ENCODE assay signal across 9 cellular contexts in genomic region chr2:73385486-73386341, GRCh38. TPM values are rescaled to one million over a fixed set of nuclear protein-coding genes. Genes with fewer than 3 reads are reported as not detected.
DNase-seq lines count a peak whose midpoint lies in the region; ATAC-seq, FAIRE-seq and TF ChIP-seq lines count a peak whose summit lies in the region.
"Had no signal": no experiment of that assay in that cellular context is flagged by ENCODE, and none has a peak within 500 bp of the region (broad histone marks: within the 10 kb centered on the region; RNA-seq: fewer than 3 reads in every experiment).

A gene with protein sequence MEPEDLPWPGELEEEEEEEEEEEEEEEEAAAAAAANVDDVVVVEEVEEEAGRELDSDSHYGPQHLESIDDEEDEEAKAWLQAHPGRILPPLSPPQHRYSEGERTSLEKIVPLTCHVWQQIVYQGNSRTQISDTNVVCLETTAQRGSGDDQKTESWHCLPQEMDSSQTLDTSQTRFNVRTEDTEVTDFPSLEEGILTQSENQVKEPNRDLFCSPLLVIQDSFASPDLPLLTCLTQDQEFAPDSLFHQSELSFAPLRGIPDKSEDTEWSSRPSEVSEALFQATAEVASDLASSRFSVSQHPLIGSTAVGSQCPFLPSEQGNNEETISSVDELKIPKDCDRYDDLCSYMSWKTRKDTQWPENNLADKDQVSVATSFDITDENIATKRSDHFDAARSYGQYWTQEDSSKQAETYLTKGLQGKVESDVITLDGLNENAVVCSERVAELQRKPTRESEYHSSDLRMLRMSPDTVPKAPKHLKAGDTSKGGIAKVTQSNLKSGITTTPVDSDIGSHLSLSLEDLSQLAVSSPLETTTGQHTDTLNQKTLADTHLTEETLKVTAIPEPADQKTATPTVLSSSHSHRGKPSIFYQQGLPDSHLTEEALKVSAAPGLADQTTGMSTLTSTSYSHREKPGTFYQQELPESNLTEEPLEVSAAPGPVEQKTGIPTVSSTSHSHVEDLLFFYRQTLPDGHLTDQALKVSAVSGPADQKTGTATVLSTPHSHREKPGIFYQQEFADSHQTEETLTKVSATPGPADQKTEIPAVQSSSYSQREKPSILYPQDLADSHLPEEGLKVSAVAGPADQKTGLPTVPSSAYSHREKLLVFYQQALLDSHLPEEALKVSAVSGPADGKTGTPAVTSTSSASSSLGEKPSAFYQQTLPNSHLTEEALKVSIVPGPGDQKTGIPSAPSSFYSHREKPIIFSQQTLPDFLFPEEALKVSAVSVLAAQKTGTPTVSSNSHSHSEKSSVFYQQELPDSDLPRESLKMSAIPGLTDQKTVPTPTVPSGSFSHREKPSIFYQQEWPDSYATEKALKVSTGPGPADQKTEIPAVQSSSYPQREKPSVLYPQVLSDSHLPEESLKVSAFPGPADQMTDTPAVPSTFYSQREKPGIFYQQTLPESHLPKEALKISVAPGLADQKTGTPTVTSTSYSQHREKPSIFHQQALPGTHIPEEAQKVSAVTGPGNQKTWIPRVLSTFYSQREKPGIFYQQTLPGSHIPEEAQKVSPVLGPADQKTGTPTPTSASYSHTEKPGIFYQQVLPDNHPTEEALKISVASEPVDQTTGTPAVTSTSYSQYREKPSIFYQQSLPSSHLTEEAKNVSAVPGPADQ (N-terminal part only) (plus strand): TSS chr2:73385836. CDS start chr2:73385869, 33 bp downstream.

- FAIRE-seq in keratinocyte (lab: Jason Lieb, UNC), result no peak
- FAIRE-seq: endometrium had no signal

- dilution Hi-C loops in keratinocyte (cut with MboI; ENCODE audit: extremely low pct_ligation_motif_present, low sequenced_read_pairs), result no loop called here

- no peaks in the 10 kb centered on the region for H3K9me3 ChIP-seq in keratinocyte (ENCODE audit: control insufficient read depth, low read depth, low read length)

- H4K20me1 ChIP-seq in keratinocyte (ENCODE audit: control insufficient read depth, extremely low read depth, insufficient read depth, low read length), result no peaks in the 10 kb centered on the region

- H3K79me2 ChIP-seq in keratinocyte (ENCODE audit: control insufficient read depth, insufficient read depth, low read length), result peaks cover 3% of the 10 kb centered on the region

- DNase-seq in Ammon's horn (ENCODE audit: low spot score) (peak; percentile 92), NCI-H446 treated with DMSO at 0.1 percent for 48 hours (lab: John Stamatoyannopoulos, UW) (peak; percentile 79), keratinocyte (ENCODE audit: low read depth, low spot score) (no peak)
- peak; percentile 68 to 78 for DNase-seq in central memory CD8-positive, alpha-beta T cell (ENCODE audit: low spot score in 2 of 2)
- peak; percentile 74 to 83 (median 78) for DNase-seq in stimulated activated CD4-positive, alpha-beta T cell treated with anti-CD3 and anti-CD28 coated beads, Interleukin-12 subunit alpha, Interleukin-12 subunit beta, amount 100 ng/mL, for 48 hours (ENCODE audit: low read depth in 2 of 3, low spot score in 1 of 3)

- H3K4me3 Mint-ChIP-seq in central memory CD8-positive, alpha-beta T cell, result peak within 1 kb of the TSS; percentile 86

- H3K27ac Mint-ChIP-seq in central memory CD8-positive, alpha-beta T cell (ENCODE audit: low read depth), result peak within 1 kb of the TSS; percentile 92

- no peaks in the 10 kb centered on the region for H3K9me3 Mint-ChIP-seq in central memory CD8-positive, alpha-beta T cell

- H3K9ac ChIP-seq in keratinocyte (ENCODE audit: control insufficient read depth, extremely low read depth, insufficient read depth, low read length), result peak within 1 kb of the TSS; percentile 88

- H3K36me3 Mint-ChIP-seq in central memory CD8-positive, alpha-beta T cell (ENCODE audit: insufficient read depth), result peaks cover 2% of the 10 kb centered on the region

- H3K27ac ChIP-seq in keratinocyte (ENCODE audit: control insufficient read depth, insufficient read depth, low read length), result peak within 1 kb of the TSS; percentile 56

- peak within 1 kb of the TSS; percentile 97 for H2AFZ ChIP-seq in keratinocyte (ENCODE audit: control insufficient read depth, low read length)

- peaks cover 9% of the 10 kb centered on the region for H3K27me3 Mint-ChIP-seq in central memory CD8-positive, alpha-beta T cell

- peaks cover 36% of the 10 kb centered on the region for H3K4me1 Mint-ChIP-seq in central memory CD8-positive, alpha-beta T cell

- peak within 1 kb of the TSS; percentile 62 to 95 (median 88) for H3K4me3 ChIP-seq in keratinocyte (ENCODE audit: control insufficient read depth in 2 of 3, extremely low read depth in 1 of 3, insufficient read depth in 2 of 3, low read depth in 1 of 3, low read length in 3 of 3)

- H3K4me2 ChIP-seq in keratinocyte (ENCODE audit: control insufficient read depth, extremely low read depth, insufficient read depth, low read depth, low read length), result peak within 1 kb of the TSS; percentile 86

- TF ChIP-seq POLR2A in GM19099 (IDR thresholded peaks at IDR 0.05; ENCODE audit: extremely low read depth, insufficient read length, low read depth), result peak; percentile 69

- H3K36me3 ChIP-seq in keratinocyte (ENCODE audit: control insufficient read depth in 2 of 2, extremely low read depth in 1 of 2, insufficient read depth in 2 of 2, low read length in 2 of 2), result no peaks in the 10 kb centered on the region

- no peaks in the 10 kb centered on the region for H3K9me1 ChIP-seq in keratinocyte (ENCODE audit: control insufficient read depth, extremely low read depth, insufficient read depth, low read length)

- peaks cover 3% of the 10 kb centered on the region for H3K4me1 ChIP-seq in keratinocyte (ENCODE audit: control insufficient read depth, extremely low read depth, insufficient read depth, low read length)

- TF ChIP-seq CTCF in keratinocyte (optimal IDR thresholded peaks at IDR 0.05 in 1 of 3, IDR thresholded peaks at IDR 0.05 in 1 of 3, conservative IDR thresholded peaks at IDR 0.05 in 1 of 3; ENCODE audit: extremely low read depth in 1 of 3, insufficient read depth in 2 of 3, low read length in 3 of 3), result peak in 2 of 3 experiments; percentile 25 to 30

- peaks cover 8% of the 10 kb centered on the region for H3K27me3 ChIP-seq in keratinocyte (ENCODE audit: control insufficient read depth, extremely low read depth, insufficient read depth, low read length)

- peak; percentile 81 for ATAC-seq in HG03378 (IDR thresholded peaks at IDR 0.05; ENCODE audit: unreplicated experiment)
- ATAC-seq in activated CD4-positive, CD25-positive, alpha-beta regulatory T cell treated with anti-CD3 and anti-CD28 coated beads, Interleukin-2, amount 50 U/mL, for 24 hours, result peak; percentile 93
- ATAC-seq in central memory CD8-positive, alpha-beta T cell (replicated peaks; ENCODE audit: extremely low read depth, poor library complexity, severe bottlenecking), result peak; percentile 91

RNA-seq across cellular contexts. Expression of the gene that starts here (rescaled TPM):
- 4.4 to 6.5 TPM (median 4.6 TPM) in 3 replicates for polyA plus RNA-seq in keratinocyte
- polyA plus RNA-seq in keratinocyte (2011; ENCODE audit: low read depth), result 1.9 TPM
- 2.1 and 2.3 TPM in 2 replicates for polyA plus RNA-seq in keratinocyte (2011; cell fraction: cytosol; rRNA removed)
- polyA plus RNA-seq in keratinocyte (2011; cell fraction: nucleus; rRNA removed), result 7.5 and 19.8 TPM in 2 replicates
- 1.6 and 3.8 TPM in 2 replicates for polyA plus RNA-seq in keratinocyte (2012; ENCODE audit: low replicate concordance)
- polyA minus RNA-seq in keratinocyte, result 4.5 to 15.5 TPM (median 13.1 TPM) in 3 replicates
- polyA minus RNA-seq in keratinocyte (2011; cell fraction: cytosol; rRNA and poly(A)+ RNA removed), result 3.1 TPM
- 13.9 and 35.7 TPM in 2 replicates for polyA minus RNA-seq in keratinocyte (2011; cell fraction: nucleus; rRNA and poly(A)+ RNA removed)
